10 cellular contexts compared by ENCODE assay signal in genomic region chr22:46084376-46084775, GRCh38.
DNase-seq lines count a peak whose midpoint lies in the region; ATAC-seq and TF ChIP-seq lines count a peak whose summit lies in the region.
"Had no signal": no experiment of that assay in that cellular context is flagged by ENCODE, and none has a peak within 500 bp of the region (broad histone marks: within the 10 kb centered on the region; RNA-seq: fewer than 3 reads in every experiment).

No MANE protein-coding gene starts in this region.

- intact Hi-C loops in left cardiac atrium (cut with DNase I): no loop called here

- no peak overlapping the region for H2AFZ ChIP-seq in GM23248

- H3K27ac ChIP-seq in GM23248 (peak overlapping the region; percentile 99), skeletal muscle tissue (ENCODE audit: low read depth, low read length) (peak overlapping the region; percentile 96)

- DNase-seq in GM23248: no peak
- DNase-seq in astrocyte of the cerebellum (ENCODE audit: low read depth): no peak
- DNase-seq in left cardiac atrium: peak; percentile 19
- no peak for DNase-seq in activated effector memory CD4-positive, alpha-beta T cell treated with Interleukin-2 at 50 U/mL for 16 hours
- DNase-seq: activated CD8-positive, alpha-beta memory T cell treated with anti-CD3 and anti-CD28 coated beads for 24 hours; CD4-positive, alpha-beta memory T cell had no signal

- H3K4me1 ChIP-seq in GM23248 (ENCODE audit: insufficient read depth): peaks cover 41% of the 10 kb centered on the region
- H3K4me1 ChIP-seq in skeletal muscle tissue (ENCODE audit: control insufficient read depth in 3 of 3, insufficient read depth in 3 of 3, low read length in 3 of 3): peaks cover 83 to 86% (median 85%) of the 10 kb centered on the region in 3 donors

- peaks cover 69% of the 10 kb centered on the region for H3F3A ChIP-seq in GM23248 (ENCODE audit: insufficient read depth)

- peak overlapping the region; percentile 96 for H3K4me2 ChIP-seq in GM23248 (ENCODE audit: unreplicated experiment)

- TF ChIP-seq POLR2A in GM18505 (IDR thresholded peaks at IDR 0.05; ENCODE audit: borderline replicate concordance, extremely low read depth, insufficient read depth, insufficient read length): no peak

- H3K27me3 ChIP-seq in GM23248 (replicated peaks; ENCODE audit: insufficient read depth) (no peaks in the 10 kb centered on the region), skeletal muscle tissue (ENCODE audit: control insufficient read depth in 3 of 3, insufficient read depth in 3 of 3, low read length in 3 of 3) (no peaks in the 10 kb centered on the region)

- H4K20me1 ChIP-seq in GM23248 (ENCODE audit: insufficient read depth): 0 out of 2 replicates have a peak, but pooled peaks cover 3% of the 10 kb centered on the region

- 59 to 61% methylated on average over 14 of the region's 14 CpGs for WGBS in GM23248 (ENCODE audit: low coverage in 1 of 2, low lambda C conversion rate in 2 of 2, missing lambda C conversion rate in 2 of 2), 2 experiments

- H3K9ac ChIP-seq in GM23248 (peak overlapping the region; percentile 99), skeletal muscle tissue (ENCODE audit: low read depth in 1 of 3, low read length in 3 of 3) (peak overlapping the region; percentile 50 to 88 (median 72))

- in situ Hi-C loops in GM23248 (cut with MboI) (loop anchor here (10.0 kb wide), 1 partner anchor 80 kb away; no protein-coding TSS in a partner anchor), astrocyte of the cerebellum (cut with HindIII; ENCODE audit: low sequenced_read_pairs) (no loop called here)

- peaks cover 47% of the 10 kb centered on the region for H3K36me3 ChIP-seq in GM23248 (ENCODE audit: low read depth)
- H3K36me3 ChIP-seq in skeletal muscle tissue (ENCODE audit: control insufficient read depth in 3 of 3, insufficient read depth in 3 of 3, low read length in 3 of 3): peaks cover 9 to 24% (median 10%) of the 10 kb centered on the region in 3 donors

- H3K9me3 ChIP-seq in GM23248 (ENCODE audit: low read depth): no peaks in the 10 kb centered on the region
- no peaks in the 10 kb centered on the region for H3K9me3 ChIP-seq in skeletal muscle tissue (ENCODE audit: control insufficient read depth in 3 of 3, low read length in 3 of 3)

- H3K4me3 ChIP-seq in GM23248 (peak overlapping the region; percentile 97), astrocyte of the cerebellum (ENCODE audit: low read depth, low read length) (peak overlapping the region; percentile 98), skeletal muscle tissue (ENCODE audit: low read length in 3 of 3) (peak overlapping the region; percentile 34 to 68 (median 61))

- no peak for TF ChIP-seq CTCF in astrocyte of the cerebellum (IDR thresholded peaks at IDR 0.05; ENCODE audit: low read depth, low read length, missing control alignments)

- no peak for ATAC-seq in left cardiac atrium
- ATAC-seq in GM18505 (IDR thresholded peaks at IDR 0.05; ENCODE audit: unreplicated experiment): no peak
- no peak for ATAC-seq in activated CD4-positive, CD25-positive, alpha-beta regulatory T cell treated with anti-CD3 and anti-CD28 coated beads, Interleukin-2, amount 50 U/mL, for 24 hours
- no peak for ATAC-seq in GM18858 (IDR thresholded peaks at IDR 0.05; ENCODE audit: unreplicated experiment)

- H3K79me2 ChIP-seq in GM23248 (ENCODE audit: insufficient read depth): peaks cover 99% of the 10 kb centered on the region

- no peaks in the 10 kb centered on the region for H3K9me2 ChIP-seq in GM23248 (ENCODE audit: insufficient read depth)
